1 cellular context compared by ENCODE assay signal in the genomic region with DNA sequence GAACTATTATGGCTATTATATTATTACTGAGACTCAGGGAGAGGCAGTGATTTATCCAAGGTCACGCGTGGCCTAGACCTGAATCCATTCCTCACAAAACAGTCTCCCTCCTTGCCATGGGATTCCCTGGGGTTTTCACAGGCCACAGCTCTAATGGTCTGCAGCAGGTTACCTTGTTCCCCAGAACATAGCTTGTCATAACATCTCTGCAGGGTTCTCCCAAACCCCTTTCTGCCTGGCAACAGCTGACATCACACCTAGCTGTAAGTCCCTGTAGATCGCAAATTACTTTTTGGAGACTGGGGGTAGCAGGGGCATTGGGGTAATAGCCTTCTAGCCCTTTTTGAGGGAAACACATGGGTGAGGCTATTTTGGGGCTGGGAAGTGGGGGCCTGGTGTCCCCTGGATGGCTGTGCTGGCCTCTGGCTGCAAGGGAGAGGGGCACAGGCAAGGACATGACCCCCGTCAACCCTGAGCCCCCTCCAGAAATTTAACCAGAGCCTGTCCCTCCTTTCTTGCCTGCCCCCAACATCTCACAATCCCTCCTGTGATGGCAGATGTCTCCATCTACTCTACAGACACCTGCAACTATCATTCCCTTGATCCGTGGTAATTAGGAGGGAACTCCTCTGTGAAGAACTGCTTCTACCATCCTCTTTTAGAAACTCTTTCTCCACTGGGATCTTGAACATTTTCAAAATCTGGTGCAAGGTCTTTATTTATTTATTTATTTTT.
TF ChIP-seq lines count a peak whose summit lies in the region.

No MANE protein-coding gene starts in this region.

TF ChIP-seq in WTC11, 78 proteins besides CTCF, POLR2A, EP300 and RAD21 (continued from another document):
- TF ChIP-seq, protein P1, sequence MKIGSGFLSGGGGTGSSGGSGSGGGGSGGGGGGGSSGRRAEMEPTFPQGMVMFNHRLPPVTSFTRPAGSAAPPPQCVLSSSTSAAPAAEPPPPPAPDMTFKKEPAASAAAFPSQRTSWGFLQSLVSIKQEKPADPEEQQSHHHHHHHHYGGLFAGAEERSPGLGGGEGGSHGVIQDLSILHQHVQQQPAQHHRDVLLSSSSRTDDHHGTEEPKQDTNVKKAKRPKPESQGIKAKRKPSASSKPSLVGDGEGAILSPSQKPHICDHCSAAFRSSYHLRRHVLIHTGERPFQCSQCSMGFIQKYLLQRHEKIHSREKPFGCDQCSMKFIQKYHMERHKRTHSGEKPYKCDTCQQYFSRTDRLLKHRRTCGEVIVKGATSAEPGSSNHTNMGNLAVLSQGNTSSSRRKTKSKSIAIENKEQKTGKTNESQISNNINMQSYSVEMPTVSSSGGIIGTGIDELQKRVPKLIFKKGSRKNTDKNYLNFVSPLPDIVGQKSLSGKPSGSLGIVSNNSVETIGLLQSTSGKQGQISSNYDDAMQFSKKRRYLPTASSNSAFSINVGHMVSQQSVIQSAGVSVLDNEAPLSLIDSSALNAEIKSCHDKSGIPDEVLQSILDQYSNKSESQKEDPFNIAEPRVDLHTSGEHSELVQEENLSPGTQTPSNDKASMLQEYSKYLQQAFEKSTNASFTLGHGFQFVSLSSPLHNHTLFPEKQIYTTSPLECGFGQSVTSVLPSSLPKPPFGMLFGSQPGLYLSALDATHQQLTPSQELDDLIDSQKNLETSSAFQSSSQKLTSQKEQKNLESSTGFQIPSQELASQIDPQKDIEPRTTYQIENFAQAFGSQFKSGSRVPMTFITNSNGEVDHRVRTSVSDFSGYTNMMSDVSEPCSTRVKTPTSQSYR (CRISPR knock-in tag; IDR thresholded peaks at IDR 0.05): no peak
- TF ChIP-seq CBFB (CRISPR knock-in tag; IDR thresholded peaks at IDR 0.05; ENCODE audit: low read depth) (no peak), NFYB (CRISPR knock-in tag; conservative IDR thresholded peaks at IDR 0.05; ENCODE audit: low read depth) (no peak)
